Comparison of ENCODE assay signal across 27 cellular contexts in genomic region chr17:39919087-39919683, GRCh38. TPM values are rescaled to one million over a fixed set of nuclear protein-coding genes. Genes with fewer than 3 reads are reported as not detected.
DNase-seq lines count a peak whose midpoint lies in the region; ATAC-seq, FAIRE-seq and TF ChIP-seq lines count a peak whose summit lies in the region.
"Had no signal": no experiment of that assay in that cellular context is flagged by ENCODE, and none has a peak within 500 bp of the region (broad histone marks: within the 10 kb centered on the region; RNA-seq: fewer than 3 reads in every experiment).

No MANE protein-coding gene starts in this region.

- peaks cover 12% of the 10 kb centered on the region for H3K36me3 Mint-ChIP-seq in activated naive CD4-positive, alpha-beta T cell treated with anti-CD3 and anti-CD28 coated beads, Interleukin-2, amount 50 U/mL, for 24 hours
- H3K36me3 Mint-ChIP-seq in activated CD8-positive, alpha-beta T cell treated with anti-CD3 and anti-CD28 coated beads for 36 hours (ENCODE audit: low read depth) = peaks cover 72% of the 10 kb centered on the region
- H3K36me3 Mint-ChIP-seq in memory B cell = peaks cover 37% of the 10 kb centered on the region

- no peaks in the 10 kb centered on the region for H3K9me3 Mint-ChIP-seq in activated naive CD4-positive, alpha-beta T cell treated with anti-CD3 and anti-CD28 coated beads, Interleukin-2, amount 50 U/mL, for 24 hours
- H3K9me3 Mint-ChIP-seq in activated CD8-positive, alpha-beta T cell treated with anti-CD3 and anti-CD28 coated beads for 36 hours = no peaks in the 10 kb centered on the region
- H3K9me3 Mint-ChIP-seq in memory B cell = no peaks in the 10 kb centered on the region
- H3K9me3 Mint-ChIP-seq: H9 had no signal

- peak overlapping the region; percentile 68 for H3K27ac Mint-ChIP-seq in activated naive CD4-positive, alpha-beta T cell treated with anti-CD3 and anti-CD28 coated beads, Interleukin-2, amount 50 U/mL, for 24 hours
- H3K27ac Mint-ChIP-seq in activated CD8-positive, alpha-beta T cell treated with anti-CD3 and anti-CD28 coated beads for 36 hours = peak overlapping the region; percentile 63
- H3K27ac Mint-ChIP-seq in memory B cell = peak overlapping the region; percentile 55
- H3K27ac Mint-ChIP-seq: H9 had no signal

- no peak for DNase-seq in activated naive CD4-positive, alpha-beta T cell treated with anti-CD3 and anti-CD28 coated beads, Interleukin-2, amount 50 U/mL, for 16 hours
- DNase-seq in activated CD8-positive, alpha-beta T cell treated with anti-CD3 and anti-CD28 coated beads for 36 hours = no peak
- DNase-seq in memory B cell (ENCODE audit: low spot score in 2 of 2) = no peak
- no peak for DNase-seq in urothelium cell line (ENCODE audit: low spot score)
- DNase-seq in mesenteric fat pad (ENCODE audit: low spot score) = no peak
- no peak for DNase-seq in activated effector memory CD4-positive, alpha-beta T cell treated with anti-CD3 and anti-CD28 coated beads, Interleukin-2, amount 50 U/mL, for 16 hours
- DNase-seq: activated CD4-positive, alpha-beta T cell treated with anti-CD3 and anti-CD28 coated beads for 4 hours; activated gamma-delta T cell treated with Interleukin-2 at 50 U/mL for 16 hours; anterior cingulate cortex; caudate nucleus; dermis blood vessel endothelial cell; H9; NCI-H1694 treated with DMSO at 0.1 percent for 48 hours; NCI-H2171 treated with DMSO at 0.1 percent for 48 hours; NCI-H524 treated with DMSO at 0.1 percent for 48 hours had no signal

- intact Hi-C loops in activated CD8-positive, alpha-beta T cell treated with anti-CD3 and anti-CD28 coated beads for 36 hours (cut with micrococcal nuclease) = no loop called here

- no peak for TF ChIP-seq CTCF in activated CD8-positive, alpha-beta T cell treated with anti-CD3 and anti-CD28 coated beads for 36 hours (IDR thresholded peaks at IDR 0.05)

- no peaks in the 10 kb centered on the region for H3K27me3 Mint-ChIP-seq in activated naive CD4-positive, alpha-beta T cell treated with anti-CD3 and anti-CD28 coated beads, Interleukin-2, amount 50 U/mL, for 24 hours
- H3K27me3 Mint-ChIP-seq in activated CD8-positive, alpha-beta T cell treated with anti-CD3 and anti-CD28 coated beads for 36 hours = no peaks in the 10 kb centered on the region
- no peaks in the 10 kb centered on the region for H3K27me3 Mint-ChIP-seq in memory B cell

- POLR2A ChIA-PET in activated CD8-positive, alpha-beta T cell treated with anti-CD3 and anti-CD28 coated beads for 36 hours (lab: Charles Lee) = no interaction called here

- ATAC-seq in activated CD8-positive, alpha-beta T cell treated with anti-CD3 and anti-CD28 coated beads for 36 hours = no peak
- no peak for ATAC-seq in memory B cell (ENCODE audit: low read depth)
- ATAC-seq in GM19023 (IDR thresholded peaks at IDR 0.05; ENCODE audit: unreplicated experiment) = no peak

- FAIRE-seq in urothelium cell line (lab: Jason Lieb, UNC) = peak; percentile 61
- FAIRE-seq: GM19239, keratinocyte had no signal

- H3K4me3 Mint-ChIP-seq in activated naive CD4-positive, alpha-beta T cell treated with anti-CD3 and anti-CD28 coated beads, Interleukin-2, amount 50 U/mL, for 24 hours = no peak overlapping the region
- no peak overlapping the region for H3K4me3 Mint-ChIP-seq in activated CD8-positive, alpha-beta T cell treated with anti-CD3 and anti-CD28 coated beads for 36 hours
- H3K4me3 Mint-ChIP-seq in memory B cell = no peak overlapping the region
- H3K4me3 Mint-ChIP-seq: H9 had no signal

- peaks cover 69% of the 10 kb centered on the region for H3K4me1 Mint-ChIP-seq in activated naive CD4-positive, alpha-beta T cell treated with anti-CD3 and anti-CD28 coated beads, Interleukin-2, amount 50 U/mL, for 24 hours
- peaks cover 75% of the 10 kb centered on the region for H3K4me1 Mint-ChIP-seq in activated CD8-positive, alpha-beta T cell treated with anti-CD3 and anti-CD28 coated beads for 36 hours (ENCODE audit: low read depth)
- H3K4me1 Mint-ChIP-seq in memory B cell = peaks cover 49% of the 10 kb centered on the region

- CTCF ChIA-PET in activated CD8-positive, alpha-beta T cell treated with anti-CD3 and anti-CD28 coated beads for 36 hours (lab: Charles Lee) = interaction anchor here (0.7 to 2.5 kb wide), 2 partner anchors 10 to 61 kb away, joined by 3 to 6 read pairs; partner anchors contain the start of gene PSMD3

RNA-seq across cellular contexts. Expression of gene GSDMB, which starts 0.8 kb away (rescaled TPM):
- total RNA-seq in activated CD8-positive, alpha-beta T cell treated with anti-CD3 and anti-CD28 coated beads for 36 hours = 10 to 100 TPM; 26.9 to 32.5 TPM
- total RNA-seq in mesenteric fat pad = 15.3 TPM

RNA-seq across cellular contexts. Expression of gene ORMDL3, which starts 8.2 kb away (rescaled TPM):
- 10 to 100 TPM; 78.8 to 80.5 TPM for total RNA-seq in activated CD8-positive, alpha-beta T cell treated with anti-CD3 and anti-CD28 coated beads for 36 hours
- 191 TPM for total RNA-seq in mesenteric fat pad

RNA-seq across cellular contexts. Expression of gene LRRC3C, which starts 8.3 kb away (rescaled TPM):
- not detected for total RNA-seq in activated CD8-positive, alpha-beta T cell treated with anti-CD3 and anti-CD28 coated beads for 36 hours
- not detected for total RNA-seq in mesenteric fat pad
- total RNA-seq: dermis blood vessel endothelial cell; glomerular endothelial cell; H9; lung; pulmonary artery endothelial cell; RPMI7951; SK-MEL-5; subcutaneous adipose tissue; T-helper 2 cell treated with Interferon-gamma antibody and Interleukin-4, amounts not matched to agents 100 ng/mL and 5 ng/mL, for 36 hours; urinary bladder had no signal

RNA-seq across cellular contexts. Expression of gene GSDMA, which starts 43.6 kb away (rescaled TPM):
- total RNA-seq in activated CD8-positive, alpha-beta T cell treated with anti-CD3 and anti-CD28 coated beads for 36 hours = 1 to 10 TPM; 1.3 to 1.6 TPM
- 2.2 TPM for total RNA-seq in mesenteric fat pad
- total RNA-seq: dermis blood vessel endothelial cell, glomerular endothelial cell, H9, pulmonary artery endothelial cell, RPMI7951, SK-MEL-5 had no signal

RNA-seq across cellular contexts. Expression of gene ZPBP2, which starts 51.2 kb away (rescaled TPM):
- not detected for total RNA-seq in activated CD8-positive, alpha-beta T cell treated with anti-CD3 and anti-CD28 coated beads for 36 hours
- not detected for total RNA-seq in mesenteric fat pad
- total RNA-seq: dermis blood vessel endothelial cell; glomerular endothelial cell; H9; lung; pulmonary artery endothelial cell; RPMI7951; SK-MEL-5; subcutaneous adipose tissue; T-helper 2 cell treated with Interferon-gamma antibody and Interleukin-4, amounts not matched to agents 100 ng/mL and 5 ng/mL, for 36 hours; urinary bladder had no signal
